Comparison of ENCODE assay signal across 24 cellular contexts in genomic region chr1:76048194-76048593, GRCh38. TPM values are rescaled to one million over a fixed set of nuclear protein-coding genes. Genes with fewer than 3 reads are reported as not detected.
DNase-seq lines count a peak whose midpoint lies in the region; ATAC-seq, FAIRE-seq and TF ChIP-seq lines count a peak whose summit lies in the region.
"Had no signal": no experiment of that assay in that cellular context is flagged by ENCODE, and none has a peak within 500 bp of the region (broad histone marks: within the 10 kb centered on the region; RNA-seq: fewer than 3 reads in every experiment).

No MANE protein-coding gene starts in this region.

- peak; percentile 23; the same call in 1 of the 2 replicates for ATAC-seq in WTC11
- no peak for ATAC-seq in GM21381 (IDR thresholded peaks at IDR 0.05; ENCODE audit: unreplicated experiment)
- ATAC-seq: HCT116, K562, T-helper 17 cell had no signal

- no peak overlapping the region for H3K4me3 Mint-ChIP-seq in WTC11
- peak overlapping the region in 1 of 3 experiments; percentile 22 for H3K4me3 Mint-ChIP-seq in nephron
- H3K4me3 Mint-ChIP-seq: CD4-positive, CD25-positive, alpha-beta regulatory T cell; T-helper 17 cell had no signal

- FAIRE-seq in D721Med (lab: Jason Lieb, UNC), result peak; percentile 29
- no peak for FAIRE-seq in GM12892 (lab: Jason Lieb, UNC)
- FAIRE-seq: G401.6, HTR-8/SVneo, K562 had no signal

- 0 out of 2 replicates have a peak, but pooled peaks cover 3% of the 10 kb centered on the region for H3K9me3 Mint-ChIP-seq in WTC11
- no peaks in the 10 kb centered on the region for H3K9me3 Mint-ChIP-seq in nephron

- no peaks in the 10 kb centered on the region for H3K36me3 Mint-ChIP-seq in WTC11
- no peaks in the 10 kb centered on the region for H3K36me3 Mint-ChIP-seq in nephron (ENCODE audit: low read depth)
- H3K36me3 Mint-ChIP-seq: CD4-positive, CD25-positive, alpha-beta regulatory T cell had no signal

- H3K27ac Mint-ChIP-seq in WTC11, result no peak overlapping the region
- peak overlapping the region; percentile 1 to 70 (median 35) for H3K27ac Mint-ChIP-seq in nephron
- H3K27ac Mint-ChIP-seq: CD4-positive, CD25-positive, alpha-beta regulatory T cell; T-helper 17 cell had no signal

- peaks cover 39% of the 10 kb centered on the region for H3K4me1 Mint-ChIP-seq in WTC11
- H3K4me1 Mint-ChIP-seq in nephron, result peaks cover 19% of the 10 kb centered on the region
- H3K4me1 Mint-ChIP-seq: CD4-positive, CD25-positive, alpha-beta regulatory T cell; T-helper 17 cell had no signal

- no peak for TF ChIP-seq POLR2A in GM12892 (IDR thresholded peaks at IDR 0.05; ENCODE audit: low read depth, low read length)

- peak in 2 of 3 experiments; percentile 27 to 82 for DNase-seq in NCI-H1417 (lab: John Stamatoyannopoulos, UW)
- no peak for DNase-seq in NCI-H1417 treated with DMSO at 0.1 percent for 48 hours (lab: John Stamatoyannopoulos, UW)
- DNase-seq in D721Med (ENCODE audit: insufficient read length, low spot score), result no peak
- no peak for DNase-seq in WTC11 (ENCODE audit: low spot score)
- no peak for DNase-seq in hepatic stellate cell (ENCODE audit: low spot score)
- no peak for DNase-seq in GM12892 (ENCODE audit: insufficient read length)
- DNase-seq: CD4-positive, CD25-positive, alpha-beta regulatory T cell; GOT3; Kasumi-1; NCI-H1092 treated with DMSO at 0.1 percent for 48 hours; NCI-H2029; NCI-H2227 treated with DMSO at 0.1 percent for 48 hours; NCI-H526 treated with DMSO at 0.1 percent for 48 hours; NK-92 treated with Interleukin-12 subunit alpha and Interleukin-12 subunit beta, amount 100 ng/mL, for 24 hours; Right ventricle myocardium superior; RPMI8226; SW 1271; T-helper 17 cell had no signal

- H3K27me3 Mint-ChIP-seq in WTC11 (ENCODE audit: low read depth) (no peaks in the 10 kb centered on the region), nephron (ENCODE audit: low read depth) (no peaks in the 10 kb centered on the region)

- CTCF ChIA-PET in WTC11 (lab: Charles Lee), result no interaction called here

- TF ChIP-seq CTCF in D721Med (IDR thresholded peaks at IDR 0.05; ENCODE audit: insufficient read depth, missing control alignments), result no peak
- no peak for TF ChIP-seq CTCF in WTC11 (IDR thresholded peaks at IDR 0.05)
- TF ChIP-seq CTCF in nephron (IDR thresholded peaks at IDR 0.05; ENCODE audit: unreplicated experiment in 3 of 3), result no peak

- POLR2A ChIA-PET in WTC11 (lab: Charles Lee), result no interaction called here

TF ChIP-seq in WTC11, 78 proteins besides CTCF, POLR2A, EP300 and RAD21:
- no peak for TF ChIP-seq NR3C1 (CRISPR knock-in tag; conservative IDR thresholded peaks at IDR 0.05; ENCODE audit: low read depth)
- TF ChIP-seq AFF4 (CRISPR knock-in tag; IDR thresholded peaks at IDR 0.05; ENCODE audit: borderline replicate concordance), result no peak
- no peak for TF ChIP-seq NFE2L1 (CRISPR knock-in tag; IDR thresholded peaks at IDR 0.05)
- no peak for TF ChIP-seq MYBL2 (CRISPR knock-in tag; IDR thresholded peaks at IDR 0.05)
- TF ChIP-seq, protein P1, sequence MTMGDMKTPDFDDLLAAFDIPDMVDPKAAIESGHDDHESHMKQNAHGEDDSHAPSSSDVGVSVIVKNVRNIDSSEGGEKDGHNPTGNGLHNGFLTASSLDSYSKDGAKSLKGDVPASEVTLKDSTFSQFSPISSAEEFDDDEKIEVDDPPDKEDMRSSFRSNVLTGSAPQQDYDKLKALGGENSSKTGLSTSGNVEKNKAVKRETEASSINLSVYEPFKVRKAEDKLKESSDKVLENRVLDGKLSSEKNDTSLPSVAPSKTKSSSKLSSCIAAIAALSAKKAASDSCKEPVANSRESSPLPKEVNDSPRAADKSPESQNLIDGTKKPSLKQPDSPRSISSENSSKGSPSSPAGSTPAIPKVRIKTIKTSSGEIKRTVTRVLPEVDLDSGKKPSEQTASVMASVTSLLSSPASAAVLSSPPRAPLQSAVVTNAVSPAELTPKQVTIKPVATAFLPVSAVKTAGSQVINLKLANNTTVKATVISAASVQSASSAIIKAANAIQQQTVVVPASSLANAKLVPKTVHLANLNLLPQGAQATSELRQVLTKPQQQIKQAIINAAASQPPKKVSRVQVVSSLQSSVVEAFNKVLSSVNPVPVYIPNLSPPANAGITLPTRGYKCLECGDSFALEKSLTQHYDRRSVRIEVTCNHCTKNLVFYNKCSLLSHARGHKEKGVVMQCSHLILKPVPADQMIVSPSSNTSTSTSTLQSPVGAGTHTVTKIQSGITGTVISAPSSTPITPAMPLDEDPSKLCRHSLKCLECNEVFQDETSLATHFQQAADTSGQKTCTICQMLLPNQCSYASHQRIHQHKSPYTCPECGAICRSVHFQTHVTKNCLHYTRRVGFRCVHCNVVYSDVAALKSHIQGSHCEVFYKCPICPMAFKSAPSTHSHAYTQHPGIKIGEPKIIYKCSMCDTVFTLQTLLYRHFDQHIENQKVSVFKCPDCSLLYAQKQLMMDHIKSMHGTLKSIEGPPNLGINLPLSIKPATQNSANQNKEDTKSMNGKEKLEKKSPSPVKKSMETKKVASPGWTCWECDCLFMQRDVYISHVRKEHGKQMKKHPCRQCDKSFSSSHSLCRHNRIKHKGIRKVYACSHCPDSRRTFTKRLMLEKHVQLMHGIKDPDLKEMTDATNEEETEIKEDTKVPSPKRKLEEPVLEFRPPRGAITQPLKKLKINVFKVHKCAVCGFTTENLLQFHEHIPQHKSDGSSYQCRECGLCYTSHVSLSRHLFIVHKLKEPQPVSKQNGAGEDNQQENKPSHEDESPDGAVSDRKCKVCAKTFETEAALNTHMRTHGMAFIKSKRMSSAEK (CRISPR knock-in tag; IDR thresholded peaks at IDR 0.05; ENCODE audit: borderline replicate concordance), result no peak
- TF ChIP-seq ETV6 (CRISPR knock-in tag; IDR thresholded peaks at IDR 0.05), result no peak
- no peak for TF ChIP-seq STAT6 (CRISPR knock-in tag; conservative IDR thresholded peaks at IDR 0.05; ENCODE audit: low read depth)
- no peak for TF ChIP-seq IRF2 (CRISPR knock-in tag; IDR thresholded peaks at IDR 0.05; ENCODE audit: borderline replicate concordance, low read depth)
- TF ChIP-seq, protein P2, sequence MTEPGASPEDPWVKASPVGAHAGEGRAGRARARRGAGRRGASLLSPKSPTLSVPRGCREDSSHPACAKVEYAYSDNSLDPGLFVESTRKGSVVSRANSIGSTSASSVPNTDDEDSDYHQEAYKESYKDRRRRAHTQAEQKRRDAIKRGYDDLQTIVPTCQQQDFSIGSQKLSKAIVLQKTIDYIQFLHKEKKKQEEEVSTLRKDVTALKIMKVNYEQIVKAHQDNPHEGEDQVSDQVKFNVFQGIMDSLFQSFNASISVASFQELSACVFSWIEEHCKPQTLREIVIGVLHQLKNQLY (CRISPR knock-in tag; IDR thresholded peaks at IDR 0.05), result no peak

RNA-seq across cellular contexts. Expression of gene ST6GALNAC3, which starts 26.4 kb away (rescaled TPM):
- 11.9 to 14.1 TPM (median 12.7 TPM) in 3 replicates for total RNA-seq in WTC11 (2021)
- not detected for polyA plus RNA-seq in GM12892 (2012; ENCODE audit: missing spikeins)
- polyA plus RNA-seq: K562 had no signal

Comparison
In these comparisons a context has a peak if more than half of its experiments do, and no peak if none do; other contexts are left out.
1. DNase-seq: peak in NCI-H1417 (2 of 3); none in NCI-H1417 treated with DMSO at 0.1 percent for 48 hours (single experiment), D721Med (single experiment), WTC11 (single experiment), hepatic stellate cell (single experiment) and GM12892 (single experiment).